Comparison of ENCODE assay signal across 15 cellular contexts in the genomic region with DNA sequence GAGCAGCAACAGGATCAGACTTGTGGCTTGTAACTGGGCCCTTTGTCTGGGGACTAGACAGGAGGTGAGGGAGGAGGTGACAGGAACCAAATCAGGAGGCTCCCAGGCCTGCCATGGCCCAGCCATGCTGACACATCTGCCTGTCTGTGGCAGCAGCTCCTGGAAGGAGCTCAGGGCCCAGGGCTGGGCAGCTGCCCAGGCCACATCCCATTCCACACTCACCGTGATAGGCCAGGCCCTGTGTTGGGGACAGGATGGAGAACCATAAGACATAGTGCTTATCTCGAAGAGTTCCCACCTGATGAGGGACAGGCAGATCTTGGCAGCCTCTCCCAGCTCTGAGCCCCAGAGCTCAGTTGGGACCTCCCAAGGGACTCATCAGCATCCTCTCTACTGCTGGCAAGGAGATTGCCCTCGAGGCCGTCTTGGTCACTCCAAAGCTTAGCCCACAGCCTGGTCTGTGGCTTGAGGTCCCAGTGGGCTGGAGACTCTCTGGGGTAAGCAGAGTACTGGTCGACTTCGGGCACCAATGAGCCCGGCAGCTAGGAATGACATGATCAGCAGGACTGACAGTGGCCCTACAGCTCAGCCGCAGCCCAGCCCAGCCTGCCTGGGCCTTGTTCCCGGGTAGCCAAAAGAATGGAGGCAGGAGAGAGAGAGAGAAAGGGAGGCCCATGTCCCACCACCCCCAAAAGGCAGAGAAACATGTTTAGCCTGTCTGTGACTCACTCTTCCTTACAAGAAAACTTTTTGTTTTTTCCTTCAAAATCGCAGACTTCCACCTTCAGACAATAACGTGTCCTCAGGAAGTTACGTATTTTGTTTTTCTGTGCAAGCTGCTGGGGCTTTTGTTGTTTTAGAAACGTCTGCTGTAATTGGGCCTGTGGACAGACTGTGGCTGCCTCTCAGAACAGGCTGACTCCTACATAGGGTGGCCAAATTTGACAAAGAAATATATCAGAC.
DNase-seq lines count a peak whose midpoint lies in the region; ATAC-seq lines count a peak whose summit lies in the region.
"Had no signal": no experiment of that assay in that cellular context is flagged by ENCODE, and none has a peak within 500 bp of the region (broad histone marks: within the 10 kb centered on the region; RNA-seq: fewer than 3 reads in every experiment).

No MANE protein-coding gene starts in this region.

- DNase-seq in HPDE6-E6E7 (ENCODE audit: extremely low spot score) (peak; percentile 48), caudate nucleus (lab: John Stamatoyannopoulos, UW) (no peak), kidney tubule cell (ENCODE audit: low spot score) (peak; percentile 14), T-helper 9 cell (no peak), NCI-H748 treated with DMSO at 0.1 percent for 48 hours (lab: John Stamatoyannopoulos, UW) (no peak)
- no peak for DNase-seq in stimulated activated effector memory CD8-positive, alpha-beta T cell treated with anti-CD3 and anti-CD28 coated beads, Interleukin-12 subunit alpha, Interleukin-12 subunit beta, amount 100 ng/mL, for 72 hours (ENCODE audit: low spot score in 2 of 2)
- DNase-seq in stimulated activated naive CD4-positive, alpha-beta T cell treated with Interleukin-2 at 50 U/mL for 16 hours (lab: John Stamatoyannopoulos, UW) = no peak
- no peak for DNase-seq in activated T-cell treated with anti-CD3 and anti-CD28 coated beads, Interleukin-2, amount 50 U/mL, for 4 hours
- DNase-seq: activated CD4-positive, CD25-positive, alpha-beta regulatory T cell treated with anti-CD3 and anti-CD28 coated beads, Interleukin-2, amount 50 U/mL, for 72 hours; activated naive CD8-positive, alpha-beta T cell treated with anti-CD3 and anti-CD28 coated beads, Interleukin-2, amount 10 ng/mL, durations not matched to agents 7 days and 5 days; DMS 273 treated with DMSO at 0.1 percent for 48 hours; glutamatergic neuron; NCI-H1417; OCI-M1; pancreas had no signal

- H3K36me3 Mint-ChIP-seq in stimulated activated effector memory CD8-positive, alpha-beta T cell treated with anti-CD3 and anti-CD28 coated beads, Interleukin-12 subunit alpha, Interleukin-12 subunit beta, amount 100 ng/mL, for 72 hours = peaks cover 5% of the 10 kb centered on the region
- H3K36me3 Mint-ChIP-seq in activated T-cell treated with anti-CD3 and anti-CD28 coated beads, Interleukin-2, amount 50 U/mL, for 4 hours (ENCODE audit: insufficient read depth) = no peaks in the 10 kb centered on the region
- H3K36me3 Mint-ChIP-seq: activated naive CD8-positive, alpha-beta T cell treated with anti-CD3 and anti-CD28 coated beads, Interleukin-2, amount 10 ng/mL, durations not matched to agents 7 days and 5 days had no signal

- no peak for ATAC-seq in stimulated activated effector memory CD8-positive, alpha-beta T cell treated with anti-CD3 and anti-CD28 coated beads, Interleukin-12 subunit alpha, Interleukin-12 subunit beta, amount 100 ng/mL, for 72 hours
- no peak for ATAC-seq in activated T-cell treated with anti-CD3 and anti-CD28 coated beads, Interleukin-2, amount 50 U/mL, for 4 hours
- ATAC-seq: pancreas had no signal

- H3K4me3 Mint-ChIP-seq in stimulated activated effector memory CD8-positive, alpha-beta T cell treated with anti-CD3 and anti-CD28 coated beads, Interleukin-12 subunit alpha, Interleukin-12 subunit beta, amount 100 ng/mL, for 72 hours = no peak overlapping the region
- no peak overlapping the region for H3K4me3 Mint-ChIP-seq in activated T-cell treated with anti-CD3 and anti-CD28 coated beads, Interleukin-2, amount 50 U/mL, for 4 hours
- H3K4me3 Mint-ChIP-seq: activated naive CD8-positive, alpha-beta T cell treated with anti-CD3 and anti-CD28 coated beads, Interleukin-2, amount 10 ng/mL, durations not matched to agents 7 days and 5 days had no signal

- H3K27ac ChIP-seq in caudate nucleus (ENCODE audit: low read depth, low read length) = peak overlapping the region; percentile 18

- H3K27me3 Mint-ChIP-seq in activated T-cell treated with anti-CD3 and anti-CD28 coated beads, Interleukin-2, amount 50 U/mL, for 4 hours (ENCODE audit: low read depth) = peaks cover 4% of the 10 kb centered on the region

- no peaks in the 10 kb centered on the region for H3K9me3 Mint-ChIP-seq in stimulated activated effector memory CD8-positive, alpha-beta T cell treated with anti-CD3 and anti-CD28 coated beads, Interleukin-12 subunit alpha, Interleukin-12 subunit beta, amount 100 ng/mL, for 72 hours
- no peaks in the 10 kb centered on the region for H3K9me3 Mint-ChIP-seq in activated T-cell treated with anti-CD3 and anti-CD28 coated beads, Interleukin-2, amount 50 U/mL, for 4 hours
- H3K9me3 Mint-ChIP-seq: activated naive CD8-positive, alpha-beta T cell treated with anti-CD3 and anti-CD28 coated beads, Interleukin-2, amount 10 ng/mL, durations not matched to agents 7 days and 5 days had no signal

- peak overlapping the region; percentile 85 for H3K27ac Mint-ChIP-seq in stimulated activated effector memory CD8-positive, alpha-beta T cell treated with anti-CD3 and anti-CD28 coated beads, Interleukin-12 subunit alpha, Interleukin-12 subunit beta, amount 100 ng/mL, for 72 hours
- H3K27ac Mint-ChIP-seq: activated naive CD8-positive, alpha-beta T cell treated with anti-CD3 and anti-CD28 coated beads, Interleukin-2, amount 10 ng/mL, durations not matched to agents 7 days and 5 days had no signal

- H3K4me1 Mint-ChIP-seq in stimulated activated effector memory CD8-positive, alpha-beta T cell treated with anti-CD3 and anti-CD28 coated beads, Interleukin-12 subunit alpha, Interleukin-12 subunit beta, amount 100 ng/mL, for 72 hours = peaks cover 18% of the 10 kb centered on the region
- H3K4me1 Mint-ChIP-seq in activated T-cell treated with anti-CD3 and anti-CD28 coated beads, Interleukin-2, amount 50 U/mL, for 4 hours (ENCODE audit: low read depth) = no peaks in the 10 kb centered on the region
- H3K4me1 Mint-ChIP-seq: activated naive CD8-positive, alpha-beta T cell treated with anti-CD3 and anti-CD28 coated beads, Interleukin-2, amount 10 ng/mL, durations not matched to agents 7 days and 5 days had no signal

Comparison
In these comparisons a context has a peak if more than half of its experiments do, and no peak if none do; other contexts are left out.
1. DNase-seq: peak in HPDE6-E6E7 (single experiment) and kidney tubule cell (single experiment); none in caudate nucleus (0 of 61), stimulated activated effector memory CD8-positive, alpha-beta T cell treated with anti-CD3 and anti-CD28 coated beads, Interleukin-12 subunit alpha, Interleukin-12 subunit beta, amount 100 ng/mL, for 72 hours (0 of 2), T-helper 9 cell (single experiment), NCI-H748 treated with DMSO at 0.1 percent for 48 hours (single experiment), stimulated activated naive CD4-positive, alpha-beta T cell treated with Interleukin-2 at 50 U/mL for 16 hours (single experiment) and activated T-cell treated with anti-CD3 and anti-CD28 coated beads, Interleukin-2, amount 50 U/mL, for 4 hours (single experiment).